Comparison of ENCODE assay signal across 9 cellular contexts in genomic region chr16:13873835-13874438, GRCh38. TPM values are rescaled to one million over a fixed set of nuclear protein-coding genes. Genes with fewer than 3 reads are reported as not detected.
A peak's percentile ranks its signal among the peaks of the same experiment; 100 is the strongest.
DNase-seq lines count a peak whose midpoint lies in the region; ATAC-seq and TF ChIP-seq lines count a peak whose summit lies in the region.
"Had no signal": no experiment of that assay in that cellular context is flagged by ENCODE, and none has a peak within 500 bp of the region (broad histone marks: within the 10 kb centered on the region; RNA-seq: fewer than 3 reads in every experiment).

No MANE protein-coding gene starts in this region.

- ATAC-seq in GM21619 (IDR thresholded peaks at IDR 0.05; ENCODE audit: unreplicated experiment) (no peak), HG02678 (IDR thresholded peaks at IDR 0.05; ENCODE audit: unreplicated experiment) (no peak)
- ATAC-seq in natural killer cell treated with Interleukin-12 subunit alpha and Interleukin-12 subunit beta and Interleukin-15 and Interleukin-18, amount 100 ng/mL, for 72 hours = no peak

- H3K36me3 Mint-ChIP-seq in natural killer cell treated with Interleukin-12 subunit alpha and Interleukin-12 subunit beta and Interleukin-15 and Interleukin-18, amount 100 ng/mL, for 72 hours = no peaks in the 10 kb centered on the region
- H3K36me3 Mint-ChIP-seq: activated naive CD8-positive, alpha-beta T cell had no signal

- H3K9me3 Mint-ChIP-seq in natural killer cell treated with Interleukin-12 subunit alpha and Interleukin-12 subunit beta and Interleukin-15 and Interleukin-18, amount 100 ng/mL, for 72 hours = no peaks in the 10 kb centered on the region

- peak; percentile 53 for TF ChIP-seq CTCF in astrocyte of the spinal cord (IDR thresholded peaks at IDR 0.05; ENCODE audit: low read depth, low read length)

- H3K4me3 ChIP-seq in astrocyte of the spinal cord (ENCODE audit: low read depth, low read length) = no peak overlapping the region

- H3K27me3 Mint-ChIP-seq in natural killer cell treated with Interleukin-12 subunit alpha and Interleukin-12 subunit beta and Interleukin-15 and Interleukin-18, amount 100 ng/mL, for 72 hours = peaks cover 20 to 36% of the 10 kb centered on the region in 2 donors

- in situ Hi-C loops in astrocyte of the spinal cord (cut with HindIII; ENCODE audit: low sequenced_read_pairs) = no loop called here

- H3K4me3 Mint-ChIP-seq in natural killer cell treated with Interleukin-12 subunit alpha and Interleukin-12 subunit beta and Interleukin-15 and Interleukin-18, amount 100 ng/mL, for 72 hours = no peak overlapping the region
- H3K4me3 Mint-ChIP-seq: activated naive CD8-positive, alpha-beta T cell had no signal

- H3K27ac Mint-ChIP-seq in natural killer cell treated with Interleukin-12 subunit alpha and Interleukin-12 subunit beta and Interleukin-15 and Interleukin-18, amount 100 ng/mL, for 72 hours = no peak overlapping the region
- H3K27ac Mint-ChIP-seq: activated naive CD8-positive, alpha-beta T cell had no signal

- DNase-seq in ELR (ENCODE audit: low read depth) (peak; percentile 27), MV-4-11 (lab: John Stamatoyannopoulos, UW) (peak; percentile 15), astrocyte of the spinal cord (ENCODE audit: low read depth, low spot score) (peak; percentile 10), midbrain (lab: John Stamatoyannopoulos, UW) (peak; percentile 1), activated T-cell treated with anti-CD3 and anti-CD28 coated beads for 4 hours (no peak)
- no peak for DNase-seq in natural killer cell treated with Interleukin-12 subunit alpha and Interleukin-12 subunit beta and Interleukin-15 and Interleukin-18, amount 100 ng/mL, for 72 hours (ENCODE audit: low spot score)

- H3K4me1 Mint-ChIP-seq in natural killer cell treated with Interleukin-12 subunit alpha and Interleukin-12 subunit beta and Interleukin-15 and Interleukin-18, amount 100 ng/mL, for 72 hours (ENCODE audit: low read depth in 2 of 2) = no peaks in the 10 kb centered on the region

RNA-seq across cellular contexts. Expression of gene ERCC4, which starts 46.0 kb away (rescaled TPM):
- total RNA-seq in natural killer cell treated with Interleukin-12 subunit alpha and Interleukin-12 subunit beta and Interleukin-15 and Interleukin-18, amount 100 ng/mL, for 72 hours = 10 to 100 TPM; 13.1 to 22.6 TPM

Comparison
In these comparisons a context has a peak if more than half of its experiments do, and no peak if none do; other contexts are left out.
1. DNase-seq: peak in ELR (single experiment), MV-4-11 (single experiment), astrocyte of the spinal cord (single experiment) and midbrain (single experiment); none in activated T-cell treated with anti-CD3 and anti-CD28 coated beads for 4 hours (single experiment) and natural killer cell treated with Interleukin-12 subunit alpha and Interleukin-12 subunit beta and Interleukin-15 and Interleukin-18, amount 100 ng/mL, for 72 hours (single experiment).